ENCODE assay signal across 23 cellular contexts in the genomic region with DNA sequence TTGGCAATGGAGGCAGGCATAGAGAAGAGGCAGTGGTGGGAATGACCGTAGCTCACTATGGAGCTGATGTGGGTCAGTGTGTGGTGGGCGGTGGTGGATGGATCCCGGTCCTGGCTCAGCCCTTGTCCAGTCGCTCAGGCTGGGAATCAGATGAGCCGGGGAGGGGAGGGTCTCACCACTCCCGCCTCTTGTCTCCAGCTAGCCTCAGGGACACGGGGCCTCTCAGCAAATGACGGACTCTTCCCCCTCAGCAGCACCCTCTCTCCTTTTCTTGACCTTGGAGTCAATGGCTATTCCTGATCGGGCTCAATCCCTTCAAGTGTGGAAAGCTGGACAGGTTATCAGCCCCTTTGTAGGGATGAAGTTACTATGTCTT.
"Had no signal": no experiment of that assay in that cellular context is flagged by ENCODE, and none has a peak within 500 bp of the region (broad histone marks: within the 10 kb centered on the region; RNA-seq: fewer than 3 reads in every experiment).

No MANE protein-coding gene starts in this region.

- H3K36me3 Mint-ChIP-seq: mesothelial cell of epicardium; naive B cell; natural killer cell treated with Interleukin-12 subunit alpha and Interleukin-12 subunit beta and Interleukin-15 and Interleukin-18, amount 100 ng/mL, for 72 hours had no signal

- H3K79me2 ChIP-seq: parathyroid adenoma had no signal

- H3K4me1 Mint-ChIP-seq: naive B cell; stimulated activated naive CD8-positive, alpha-beta T cell treated with anti-CD3 and anti-CD28 coated beads, Interleukin-15, amount 100 ng/mL, for 72 hours had no signal

- H3K27me3 Mint-ChIP-seq: natural killer cell treated with Interleukin-12 subunit alpha and Interleukin-12 subunit beta and Interleukin-15 and Interleukin-18, amount 100 ng/mL, for 72 hours had no signal

- ATAC-seq: effector memory CD8-positive, alpha-beta T cell; left lobe of liver; mucosa of descending colon; natural killer cell treated with Interleukin-12 subunit alpha and Interleukin-12 subunit beta and Interleukin-15 and Interleukin-18, amount 100 ng/mL, for 72 hours; sciatic nerve; stimulated activated naive CD8-positive, alpha-beta T cell treated with anti-CD3 and anti-CD28 coated beads, Interleukin-15, amount 100 ng/mL, for 72 hours; upper lobe of right lung had no signal

- DNase-seq: cortex of kidney; effector memory CD8-positive, alpha-beta T cell; foreskin melanocyte; naive B cell; stimulated activated CD4-positive, alpha-beta T cell treated with anti-CD3 and anti-CD28 coated beads, Interleukin-12 subunit alpha, Interleukin-12 subunit beta, amount 100 ng/mL, for 4 hours; stimulated activated CD4-positive, alpha-beta T cell treated with anti-CD3 and anti-CD28 coated beads, Interleukin-1b, Interleukin-23, amount 100 ng/mL, for 48 hours; stimulated activated CD4-positive, alpha-beta T cell treated with anti-CD3 and anti-CD28 coated beads, Interleukin-4, amount 100 ng/mL, for 1 hour; stimulated activated CD8-positive, alpha-beta memory T cell treated with anti-CD3 and anti-CD28 coated beads, Interleukin-4, amount 100 ng/mL, for 48 hours; stimulated activated naive CD4-positive, alpha-beta T cell; stimulated activated naive CD8-positive, alpha-beta T cell treated with anti-CD3 and anti-CD28 coated beads, Interleukin-15, amount 100 ng/mL, for 72 hours; transverse colon; upper lobe of right lung; uterus had no signal

- H2AFZ ChIP-seq: parathyroid adenoma had no signal

- H3K27me3 ChIP-seq: suprapubic skin, transverse colon, uterus had no signal

- H3K4me3 ChIP-seq: mucosa of descending colon, smooth muscle cell, suprapubic skin, transverse colon, upper lobe of right lung, uterus had no signal

- H3K9ac ChIP-seq: parathyroid adenoma had no signal

- H3K4me1 ChIP-seq: parathyroid adenoma, upper lobe of right lung had no signal

- H3K9me3 Mint-ChIP-seq: effector memory CD8-positive, alpha-beta T cell; mesothelial cell of epicardium; naive B cell; natural killer cell treated with Interleukin-12 subunit alpha and Interleukin-12 subunit beta and Interleukin-15 and Interleukin-18, amount 100 ng/mL, for 72 hours; neural crest cell; stimulated activated naive CD8-positive, alpha-beta T cell treated with anti-CD3 and anti-CD28 coated beads, Interleukin-15, amount 100 ng/mL, for 72 hours had no signal

- H3K27ac Mint-ChIP-seq: effector memory CD8-positive, alpha-beta T cell; mesothelial cell of epicardium; natural killer cell treated with Interleukin-12 subunit alpha and Interleukin-12 subunit beta and Interleukin-15 and Interleukin-18, amount 100 ng/mL, for 72 hours; progenitor cell of endocrine pancreas had no signal

- H3K4me2 ChIP-seq: smooth muscle cell had no signal

- H3K36me3 ChIP-seq: suprapubic skin, transverse colon, upper lobe of right lung, uterus had no signal

- H3K9me3 ChIP-seq: mucosa of descending colon, suprapubic skin, transverse colon, upper lobe of right lung, uterus had no signal

- H3K4me3 Mint-ChIP-seq: effector memory CD8-positive, alpha-beta T cell; mesothelial cell of epicardium; naive B cell; natural killer cell treated with Interleukin-12 subunit alpha and Interleukin-12 subunit beta and Interleukin-15 and Interleukin-18, amount 100 ng/mL, for 72 hours; neural crest cell; stimulated activated naive CD8-positive, alpha-beta T cell treated with anti-CD3 and anti-CD28 coated beads, Interleukin-15, amount 100 ng/mL, for 72 hours had no signal

- H3K27ac ChIP-seq: parathyroid adenoma, transverse colon, upper lobe of right lung had no signal
